ENCODE assay signal across 1 cellular context in genomic region chr9:95425910-95426551, GRCh38.
TF ChIP-seq lines count a peak whose summit lies in the region.

No MANE protein-coding gene starts in this region.

TF ChIP-seq in IMR-90, 13 proteins besides CTCF, POLR2A, EP300 and RAD21 (continued from another document):
- peak; percentile 75 for TF ChIP-seq FOS (IDR thresholded peaks at IDR 0.05; ENCODE audit: low read depth, low read length)
- no peak for TF ChIP-seq ELK1 (IDR thresholded peaks at IDR 0.05; ENCODE audit: borderline replicate concordance, low read depth, low read length)
- TF ChIP-seq SMC3 (IDR thresholded peaks at IDR 0.05; ENCODE audit: low read depth, low read length) = no peak
- TF ChIP-seq USF2 (IDR thresholded peaks at IDR 0.05; ENCODE audit: low read depth, low read length) = no peak
- no peak for TF ChIP-seq RFX5 (IDR thresholded peaks at IDR 0.05; ENCODE audit: low read depth, low read length)
TF ChIP-seq in IMR-90: peak in this region for 3.
